17 cellular contexts compared by ENCODE assay signal in the genomic region with DNA sequence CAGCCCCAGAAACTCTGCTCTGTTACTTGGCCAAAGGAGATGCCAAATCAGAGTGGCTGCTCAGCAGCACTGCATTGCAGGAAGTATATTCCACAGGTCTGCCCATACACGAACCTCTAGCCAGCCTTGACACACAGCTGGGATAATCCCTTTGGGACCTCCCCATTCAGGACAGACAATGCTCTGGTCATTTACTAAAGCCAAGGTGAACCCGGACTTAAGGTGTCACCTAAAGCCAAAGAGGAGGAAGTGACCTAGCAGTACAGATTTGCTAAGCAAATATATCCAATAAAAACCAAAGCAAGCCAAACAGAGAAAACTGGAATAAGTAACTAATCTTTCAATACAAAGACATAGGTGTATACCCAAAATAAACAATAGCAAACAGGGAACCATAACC. TPM values are rescaled to one million over a fixed set of nuclear protein-coding genes. Genes with fewer than 3 reads are reported as not detected.
"Had no signal": no experiment of that assay in that cellular context is flagged by ENCODE, and none has a peak within 500 bp of the region (broad histone marks: within the 10 kb centered on the region; RNA-seq: fewer than 3 reads in every experiment).

No MANE protein-coding gene starts in this region.

- H3K4me2 ChIP-seq: neural progenitor cell had no signal

- H3K9me3 ChIP-seq: tibial nerve had no signal

- ATAC-seq: activated CD4-positive, CD25-positive, alpha-beta regulatory T cell treated with anti-CD3 and anti-CD28 coated beads, Interleukin-2, amount 50 U/mL, for 24 hours; effector memory CD8-positive, alpha-beta T cell had no signal

- H3K4me3 Mint-ChIP-seq: brain; dendritic cell treated with granulocyte-macrophage colony-stimulating factor and Interleukin-4, amounts not matched to agents 40 ng/mL and 50 ng/mL, for 4 days; effector memory CD8-positive, alpha-beta T cell; mesothelial cell of epicardium; neural progenitor cell; T-helper 1 cell treated with Interleukin-12 subunit alpha and Interleukin-12 subunit beta and Interleukin-4 antibody, amounts not matched to agents 30 μg/mL and 1 μg/mL, for 36 hours had no signal

- H3K4me1 Mint-ChIP-seq: mesothelial cell of epicardium, neural progenitor cell had no signal

- H3K27ac ChIP-seq: neural progenitor cell, ovary, tibial nerve had no signal

- H2AFZ ChIP-seq: neural progenitor cell had no signal

- H3K27ac Mint-ChIP-seq: dendritic cell treated with granulocyte-macrophage colony-stimulating factor and Interleukin-4, amounts not matched to agents 40 ng/mL and 50 ng/mL, for 4 days; mesothelial cell of epicardium; neural progenitor cell had no signal

- DNase-seq: activated CD8-positive, alpha-beta memory T cell treated with anti-CD3 and anti-CD28 coated beads for 24 hours; activated effector memory CD4-positive, alpha-beta T cell treated with anti-CD3 and anti-CD28 coated beads, Interleukin-2, amount 50 U/mL, for 16 hours; activated T-cell treated with anti-CD3 and anti-CD28 coated beads for 4 hours; effector memory CD8-positive, alpha-beta T cell; hippocampal formation; ovary; SHP77 treated with DMSO at 0.1 percent for 48 hours; stimulated activated CD4-positive, alpha-beta T cell treated with anti-CD3 and anti-CD28 coated beads, Interleukin-15, amount 100 ng/mL, for 24 hours; stimulated activated CD4-positive, alpha-beta T cell treated with anti-CD3 and anti-CD28 coated beads, Interleukin-4, amount 100 ng/mL, for 24 hours had no signal

- H3K4me3 ChIP-seq: neural progenitor cell, ovary, tibial nerve had no signal

- H3K36me3 ChIP-seq: ovary had no signal

- H3K27me3 ChIP-seq: neural progenitor cell, ovary, tibial nerve had no signal

- H3K27me3 Mint-ChIP-seq: dendritic cell treated with granulocyte-macrophage colony-stimulating factor and Interleukin-4, amounts not matched to agents 40 ng/mL and 50 ng/mL, for 4 days; effector memory CD8-positive, alpha-beta T cell had no signal

- H3K9ac ChIP-seq: neural progenitor cell had no signal

- H3K4me1 ChIP-seq: neural progenitor cell had no signal

RNA-seq across cellular contexts. Expression of gene NHLH1, which starts 51.5 kb away (rescaled TPM):
- total RNA-seq: epithelial cell of proximal tubule, tibial nerve had no signal
